1 cellular context compared by ENCODE assay signal in genomic region chr16:23803591-23804123, GRCh38.
TF ChIP-seq lines count a peak whose summit lies in the region.

No MANE protein-coding gene starts in this region.

TF ChIP-seq in K562, 482 proteins besides CTCF, POLR2A, EP300 and RAD21 (continued from another document and continues in another):
- TF ChIP-seq E4F1 (CRISPR knock-in tag; IDR thresholded peaks at IDR 0.05; ENCODE audit: borderline replicate concordance) (no peak), MEIS2 (IDR thresholded peaks at IDR 0.05; ENCODE audit: partially characterized antibody) (no peak), CBX3 (IDR thresholded peaks at IDR 0.05; ENCODE audit: borderline replicate concordance in 1 of 2, low read length in 2 of 2) (peak in 1 of 2 experiments; percentile 46; a peak in 2 of 3 replicates), ZNF778 (CRISPR knock-in tag; IDR thresholded peaks at IDR 0.05) (no peak), PATZ1 (CRISPR knock-in tag; IDR thresholded peaks at IDR 0.05; ENCODE audit: borderline replicate concordance) (no peak), ZKSCAN3 (CRISPR knock-in tag; IDR thresholded peaks at IDR 0.05) (no peak), FOXP1 (CRISPR knock-in tag; IDR thresholded peaks at IDR 0.05) (no peak), FOSL1 (tag; conservative IDR thresholded peaks at IDR 0.05) (no peak), CTBP1 (IDR thresholded peaks at IDR 0.05; ENCODE audit: borderline replicate concordance) (peak; percentile 80), FOXA1 (IDR thresholded peaks at IDR 0.05; ENCODE audit: borderline replicate concordance) (no peak), TRIM24 (IDR thresholded peaks at IDR 0.05) (peak in 1 of 2 experiments; percentile 31; a peak in 1 of 4 replicates), ZNF217 (CRISPR knock-in tag; IDR thresholded peaks at IDR 0.05) (no peak), NR0B1 (IDR thresholded peaks at IDR 0.05; ENCODE audit: partially characterized antibody) (no peak), ZNF398 (CRISPR knock-in tag; IDR thresholded peaks at IDR 0.05) (no peak), GABPB1 (CRISPR knock-in tag; IDR thresholded peaks at IDR 0.05) (no peak), PRPF4 (IDR thresholded peaks at IDR 0.05; ENCODE audit: insufficient read depth, low read depth, low read length, poor library complexity, severe bottlenecking) (no peak), TAF7 (tag; IDR thresholded peaks at IDR 0.05) (no peak), ELF1 (tag; IDR thresholded peaks at IDR 0.05) (no peak; the same call in 1 of the 2 replicates), SETDB1 (IDR thresholded peaks at IDR 0.05; ENCODE audit: low read length) (no peak), GTF3C2 (IDR thresholded peaks at IDR 0.05; ENCODE audit: borderline replicate concordance, extremely low read depth, insufficient read length) (no peak), KAT7 (CRISPR knock-in tag; IDR thresholded peaks at IDR 0.05; ENCODE audit: borderline replicate concordance) (0 out of 2 replicates have a peak, but pooled peaks have one; percentile 34), SAFB (IDR thresholded peaks at IDR 0.05; ENCODE audit: borderline replicate concordance, low read depth, low read length) (no peak), ATF4 (CRISPR knock-in tag; IDR thresholded peaks at IDR 0.05) (no peak), ELF2 (CRISPR knock-in tag; IDR thresholded peaks at IDR 0.05) (no peak), ELF4 (CRISPR knock-in tag; IDR thresholded peaks at IDR 0.05) (no peak), ATF7 (IDR thresholded peaks at IDR 0.05) (peak; percentile 40; the same call in 1 of the 2 replicates), ZBTB40 (IDR thresholded peaks at IDR 0.05) (peak; percentile 60), ZBTB40 (CRISPR knock-in tag; IDR thresholded peaks at IDR 0.05) (no peak), EHMT2 (IDR thresholded peaks at IDR 0.05) (peak; percentile 76; the same call in 1 of the 2 replicates), HNRNPLL (IDR thresholded peaks at IDR 0.05; ENCODE audit: low read depth, low read length, poor library complexity, severe bottlenecking) (no peak), KLF6 (CRISPR knock-in tag; IDR thresholded peaks at IDR 0.05; ENCODE audit: borderline replicate concordance) (no peak), RB1 (IDR thresholded peaks at IDR 0.05; ENCODE audit: low read depth) (peak; percentile 72; the same call in 1 of the 2 replicates), CEBPZ (IDR thresholded peaks at IDR 0.05; ENCODE audit: borderline replicate concordance, low read depth, low read length) (no peak)
